Comparison of ENCODE assay signal across 4 cellular contexts in genomic region chr15:74669627-74670026, GRCh38. TPM values are rescaled to one million over a fixed set of nuclear protein-coding genes. Genes with fewer than 3 reads are reported as not detected.
"Had no signal": no experiment of that assay in that cellular context is flagged by ENCODE, and none has a peak within 500 bp of the region (broad histone marks: within the 10 kb centered on the region; RNA-seq: fewer than 3 reads in every experiment).

No MANE protein-coding gene starts in this region.

- DNase-seq: GDM1, GF-D8 had no signal

- H3K4me3 ChIP-seq: GM12878 had no signal

RNA-seq across cellular contexts. Expression of gene CYP1A1, which starts 55.7 kb away (rescaled TPM):
- total RNA-seq: G401 had no signal
